Comparison of ENCODE assay signal across 9 cellular contexts in genomic region chr7:111735661-111736323, GRCh38.
DNase-seq lines count a peak whose midpoint lies in the region; ATAC-seq and TF ChIP-seq lines count a peak whose summit lies in the region.
"Had no signal": no experiment of that assay in that cellular context is flagged by ENCODE, and none has a peak within 500 bp of the region (broad histone marks: within the 10 kb centered on the region; RNA-seq: fewer than 3 reads in every experiment).

No MANE protein-coding gene starts in this region.

- H3K9me3 Mint-ChIP-seq in CD4-positive, alpha-beta T cell: no peaks in the 10 kb centered on the region
- H3K9me3 Mint-ChIP-seq in endothelial cell (ENCODE audit: unreplicated experiment): no peaks in the 10 kb centered on the region
- H3K9me3 Mint-ChIP-seq: T-helper 1 cell treated with Interleukin-12 subunit alpha and Interleukin-12 subunit beta and Interleukin-4 antibody, amounts not matched to agents 30 μg/mL and 1 μg/mL, for 36 hours had no signal

- POLR2A ChIA-PET in CD4-positive, alpha-beta T cell (lab: Charles Lee): no interaction called here

- H3K4me1 Mint-ChIP-seq in CD4-positive, alpha-beta T cell (ENCODE audit: low read depth): no peaks in the 10 kb centered on the region
- H3K4me1 Mint-ChIP-seq in endothelial cell (ENCODE audit: unreplicated experiment): no peaks in the 10 kb centered on the region

- H3K27me3 ChIP-seq in CD4-positive, alpha-beta T cell (ENCODE audit: control insufficient read depth, insufficient read depth, low read length): no peaks in the 10 kb centered on the region
- H3K27me3 ChIP-seq in thoracic aorta (replicated peaks; ENCODE audit: insufficient read depth): no peaks in the 10 kb centered on the region

- peak in 8 of 10 experiments; percentile 15 to 48 (median 32) for DNase-seq in CD4-positive, alpha-beta T cell
- peak; percentile 39 to 74 for DNase-seq in NCI-H446 (lab: John Stamatoyannopoulos, UW)
- peak; percentile 37 for DNase-seq in activated CD4-positive, alpha-beta T cell treated with anti-CD3 and anti-CD28 coated beads, Interleukin-2, amount 50 U/mL, for 1 hour
- DNase-seq in endothelial cell (ENCODE audit: low spot score): peak; percentile 74
- DNase-seq in mucosa of gallbladder (ENCODE audit: low spot score): peak; percentile 64
- DNase-seq in thoracic aorta (ENCODE audit: low spot score): peak; percentile 9

- CTCF ChIA-PET in CD4-positive, alpha-beta T cell (lab: Charles Lee): interaction anchor here (1.6 kb wide), 1 partner anchor 9 kb away, joined by 6 read pairs; no protein-coding TSS in a partner anchor

- no peak overlapping the region for H3K27ac Mint-ChIP-seq in CD4-positive, alpha-beta T cell
- H3K27ac Mint-ChIP-seq in endothelial cell (ENCODE audit: unreplicated experiment): no peak overlapping the region
- H3K27ac Mint-ChIP-seq: T-helper 1 cell treated with Interleukin-12 subunit alpha and Interleukin-12 subunit beta and Interleukin-4 antibody, amounts not matched to agents 30 μg/mL and 1 μg/mL, for 36 hours had no signal

- H3K27me3 Mint-ChIP-seq in CD4-positive, alpha-beta T cell: peaks cover 14% of the 10 kb centered on the region
- no peaks in the 10 kb centered on the region for H3K27me3 Mint-ChIP-seq in endothelial cell (ENCODE audit: unreplicated experiment)

- ATAC-seq in CD4-positive, alpha-beta T cell (ENCODE audit: poor library complexity): peak; percentile 51
- peak; percentile 59 for ATAC-seq in GM19023 (IDR thresholded peaks at IDR 0.05; ENCODE audit: unreplicated experiment)
- ATAC-seq in HG03354 (IDR thresholded peaks at IDR 0.05; ENCODE audit: poor library complexity, severe bottlenecking, unreplicated experiment): peak; percentile 77
- peak; percentile 74 for ATAC-seq in thoracic aorta (ENCODE audit: insufficient number of reproducible peaks, low FRiP score, low read depth)

- TF ChIP-seq CTCF in CD4-positive, alpha-beta T cell (IDR thresholded peaks at IDR 0.05): peak; percentile 95
- TF ChIP-seq CTCF in endothelial cell (IDR thresholded peaks at IDR 0.05; ENCODE audit: unreplicated experiment): peak; percentile 97
- peak; percentile 85 for TF ChIP-seq CTCF in thoracic aorta (IDR thresholded peaks at IDR 0.05)

- no peaks in the 10 kb centered on the region for H3K36me3 Mint-ChIP-seq in CD4-positive, alpha-beta T cell (ENCODE audit: low read depth)
- H3K36me3 Mint-ChIP-seq in endothelial cell (ENCODE audit: low read depth, unreplicated experiment): peaks cover 49% of the 10 kb centered on the region

- peaks cover 8% of the 10 kb centered on the region for H3K36me3 ChIP-seq in thoracic aorta

- no peak overlapping the region for H3K27ac ChIP-seq in CD4-positive, alpha-beta T cell (ENCODE audit: low read depth, low read length)
- no peak overlapping the region for H3K27ac ChIP-seq in thoracic aorta

- H3K4me1 ChIP-seq in thoracic aorta (ENCODE audit: control insufficient read depth in 1 of 2, low read depth in 2 of 2): peaks cover 0 to 8% of the 10 kb centered on the region in 2 donors

- no peak overlapping the region for H3K4me3 Mint-ChIP-seq in CD4-positive, alpha-beta T cell
- no peak overlapping the region for H3K4me3 Mint-ChIP-seq in endothelial cell (ENCODE audit: unreplicated experiment)
- H3K4me3 Mint-ChIP-seq: T-helper 1 cell treated with Interleukin-12 subunit alpha and Interleukin-12 subunit beta and Interleukin-4 antibody, amounts not matched to agents 30 μg/mL and 1 μg/mL, for 36 hours had no signal

- H3K4me3 ChIP-seq in thoracic aorta: no peak overlapping the region

- intact Hi-C loops in CD4-positive, alpha-beta T cell (cut with DNase I, micrococcal nuclease): loop anchor here (2.0 to 10.0 kb wide), 6 partner anchors 249 to 1891 kb away; no protein-coding TSS in a partner anchor

- no peaks in the 10 kb centered on the region for H3K9me3 ChIP-seq in CD4-positive, alpha-beta T cell (ENCODE audit: control insufficient read depth, low read length)
- no peaks in the 10 kb centered on the region for H3K9me3 ChIP-seq in thoracic aorta

Comparison
In these comparisons a context has a peak if more than half of its experiments do, and no peak if none do; other contexts are left out.
1. DNase-seq: peak in every context shown above with its lines; median percentile 74 in endothelial cell; 64 in mucosa of gallbladder; 56 in NCI-H446; 37 in activated CD4-positive, alpha-beta T cell treated with anti-CD3 and anti-CD28 coated beads, Interleukin-2, amount 50 U/mL, for 1 hour; 32 in CD4-positive, alpha-beta T cell; 9 in thoracic aorta.